9 cellular contexts compared by ENCODE assay signal in genomic region chr5:93162201-93162654, GRCh38.
A peak's percentile ranks its signal among the peaks of the same experiment; 100 is the strongest.
DNase-seq lines count a peak whose midpoint lies in the region; ATAC-seq, FAIRE-seq and TF ChIP-seq lines count a peak whose summit lies in the region.
"Had no signal": no experiment of that assay in that cellular context is flagged by ENCODE, and none has a peak within 500 bp of the region (broad histone marks: within the 10 kb centered on the region; RNA-seq: fewer than 3 reads in every experiment).

No MANE protein-coding gene starts in this region.

- H3K4me1 Mint-ChIP-seq in activated CD4-positive, alpha-beta memory T cell treated with anti-CD3 and anti-CD28 coated beads, Interleukin-2, amount 10 ng/mL, durations not matched to agents 7 days and 5 days: no peaks in the 10 kb centered on the region

- H4K20me1 ChIP-seq in osteoblast (ENCODE audit: insufficient read depth, low read length): no peaks in the 10 kb centered on the region

- no peaks in the 10 kb centered on the region for H3K36me3 Mint-ChIP-seq in activated CD4-positive, alpha-beta memory T cell treated with anti-CD3 and anti-CD28 coated beads, Interleukin-2, amount 10 ng/mL, durations not matched to agents 7 days and 5 days (ENCODE audit: low read depth)

- no peaks in the 10 kb centered on the region for H3K9me3 ChIP-seq in osteoblast (ENCODE audit: low read depth, low read length)

- POLR2A ChIA-PET in activated CD4-positive, alpha-beta memory T cell treated with anti-CD3 and anti-CD28 coated beads, Interleukin-2, amount 10 ng/mL, durations not matched to agents 7 days and 5 days (lab: Charles Lee): no interaction called here

- H3K36me3 ChIP-seq in osteoblast (ENCODE audit: insufficient read depth, low read length): no peaks in the 10 kb centered on the region

- H3K4me1 ChIP-seq in osteoblast (ENCODE audit: insufficient read depth, low read length): peaks cover 46% of the 10 kb centered on the region

- no peak for TF ChIP-seq CTCF in epithelial cell of esophagus (IDR thresholded peaks at IDR 0.05; ENCODE audit: insufficient read depth, low read depth, low read length, missing control alignments)
- no peak for TF ChIP-seq CTCF in osteoblast (IDR thresholded peaks at IDR 0.05; ENCODE audit: extremely low read depth, low read depth, low read length)
- no peak for TF ChIP-seq CTCF in D721Med (IDR thresholded peaks at IDR 0.05; ENCODE audit: insufficient read depth, missing control alignments)

- H3K79me2 ChIP-seq in osteoblast (ENCODE audit: insufficient read depth, low read length): no peaks in the 10 kb centered on the region

- ATAC-seq in GM21786 (IDR thresholded peaks at IDR 0.05; ENCODE audit: unreplicated experiment): no peak

- CTCF ChIA-PET in activated CD4-positive, alpha-beta memory T cell treated with anti-CD3 and anti-CD28 coated beads, Interleukin-2, amount 10 ng/mL, durations not matched to agents 7 days and 5 days (lab: Charles Lee): no interaction called here

- DNase-seq in D341Med (ENCODE audit: low spot score) (peak; percentile 77), NCI-H82 treated with DMSO at 0.1 percent for 48 hours (lab: John Stamatoyannopoulos, UW; ENCODE audit: unreplicated experiment) (peak; percentile 66), epithelial cell of esophagus (ENCODE audit: low read depth) (peak; percentile 67), osteoblast (ENCODE audit: insufficient read length, low spot score, missing footprints) (no peak), SK-N-DZ (ENCODE audit: low spot score) (no peak), D721Med (ENCODE audit: insufficient read length, low spot score) (no peak)
- no peak for DNase-seq in activated CD4-positive, alpha-beta memory T cell treated with anti-CD3 and anti-CD28 coated beads, Interleukin-2, amount 10 ng/mL, durations not matched to agents 7 days and 5 days

- no peak overlapping the region for H3K4me3 ChIP-seq in epithelial cell of esophagus (ENCODE audit: low read length)
- H3K4me3 ChIP-seq in osteoblast (ENCODE audit: insufficient read depth, low read length): peak overlapping the region; percentile 5

- H3K27ac Mint-ChIP-seq in activated CD4-positive, alpha-beta memory T cell treated with anti-CD3 and anti-CD28 coated beads, Interleukin-2, amount 10 ng/mL, durations not matched to agents 7 days and 5 days: no peak overlapping the region

- FAIRE-seq in D721Med (lab: Jason Lieb, UNC): no peak
- FAIRE-seq: GM19239 had no signal

- H3K27me3 Mint-ChIP-seq in activated CD4-positive, alpha-beta memory T cell treated with anti-CD3 and anti-CD28 coated beads, Interleukin-2, amount 10 ng/mL, durations not matched to agents 7 days and 5 days: no peaks in the 10 kb centered on the region

- H3K4me3 Mint-ChIP-seq in activated CD4-positive, alpha-beta memory T cell treated with anti-CD3 and anti-CD28 coated beads, Interleukin-2, amount 10 ng/mL, durations not matched to agents 7 days and 5 days: no peak overlapping the region

- H3K27ac ChIP-seq in osteoblast (ENCODE audit: low read depth, low read length): peak overlapping the region; percentile 88

- H2AFZ ChIP-seq in osteoblast (ENCODE audit: low read length): peak overlapping the region; percentile 16

- H3K4me2 ChIP-seq in osteoblast (ENCODE audit: insufficient read depth, low read length): peak overlapping the region; percentile 75

- H3K9me3 Mint-ChIP-seq in activated CD4-positive, alpha-beta memory T cell treated with anti-CD3 and anti-CD28 coated beads, Interleukin-2, amount 10 ng/mL, durations not matched to agents 7 days and 5 days: no peaks in the 10 kb centered on the region

- no peaks in the 10 kb centered on the region for H3K27me3 ChIP-seq in osteoblast (ENCODE audit: insufficient read depth, low read length)

Comparison
In these comparisons a context has a peak if more than half of its experiments do, and no peak if none do; other contexts are left out.
1. DNase-seq: peak in D341Med (single experiment), NCI-H82 treated with DMSO at 0.1 percent for 48 hours (single experiment) and epithelial cell of esophagus (single experiment); none in osteoblast (single experiment), SK-N-DZ (single experiment), activated CD4-positive, alpha-beta memory T cell treated with anti-CD3 and anti-CD28 coated beads, Interleukin-2, amount 10 ng/mL, durations not matched to agents 7 days and 5 days (single experiment) and D721Med (single experiment).